Comparison of ENCODE assay signal across 1 cellular context in the genomic region with DNA sequence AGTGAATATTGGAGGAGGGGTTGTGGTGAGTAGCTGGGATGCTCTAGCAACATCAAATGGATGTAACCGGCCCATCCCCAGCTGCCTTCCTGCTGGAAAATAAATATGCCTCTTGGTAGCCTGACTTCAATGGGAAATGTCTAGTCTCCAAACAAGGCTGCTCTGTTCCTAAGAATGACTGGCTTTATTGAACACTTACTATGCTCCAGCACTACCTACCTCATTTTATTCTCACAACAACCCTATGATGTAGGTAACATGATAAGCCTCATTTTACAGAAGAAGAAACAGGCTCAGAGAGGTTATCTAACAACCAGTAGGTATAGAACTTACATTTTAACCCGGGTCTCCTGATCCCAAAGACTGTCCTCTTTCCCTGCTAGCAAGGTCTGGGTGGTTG.
TF ChIP-seq lines count a peak whose summit lies in the region.

No MANE protein-coding gene starts in this region.

TF ChIP-seq in K562, 482 proteins besides CTCF, POLR2A, EP300 and RAD21:
- TF ChIP-seq, protein P1, sequence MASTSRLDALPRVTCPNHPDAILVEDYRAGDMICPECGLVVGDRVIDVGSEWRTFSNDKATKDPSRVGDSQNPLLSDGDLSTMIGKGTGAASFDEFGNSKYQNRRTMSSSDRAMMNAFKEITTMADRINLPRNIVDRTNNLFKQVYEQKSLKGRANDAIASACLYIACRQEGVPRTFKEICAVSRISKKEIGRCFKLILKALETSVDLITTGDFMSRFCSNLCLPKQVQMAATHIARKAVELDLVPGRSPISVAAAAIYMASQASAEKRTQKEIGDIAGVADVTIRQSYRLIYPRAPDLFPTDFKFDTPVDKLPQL (IDR thresholded peaks at IDR 0.05; ENCODE audit: extremely low read depth, insufficient read length): no peak
- TF ChIP-seq, protein P2, sequence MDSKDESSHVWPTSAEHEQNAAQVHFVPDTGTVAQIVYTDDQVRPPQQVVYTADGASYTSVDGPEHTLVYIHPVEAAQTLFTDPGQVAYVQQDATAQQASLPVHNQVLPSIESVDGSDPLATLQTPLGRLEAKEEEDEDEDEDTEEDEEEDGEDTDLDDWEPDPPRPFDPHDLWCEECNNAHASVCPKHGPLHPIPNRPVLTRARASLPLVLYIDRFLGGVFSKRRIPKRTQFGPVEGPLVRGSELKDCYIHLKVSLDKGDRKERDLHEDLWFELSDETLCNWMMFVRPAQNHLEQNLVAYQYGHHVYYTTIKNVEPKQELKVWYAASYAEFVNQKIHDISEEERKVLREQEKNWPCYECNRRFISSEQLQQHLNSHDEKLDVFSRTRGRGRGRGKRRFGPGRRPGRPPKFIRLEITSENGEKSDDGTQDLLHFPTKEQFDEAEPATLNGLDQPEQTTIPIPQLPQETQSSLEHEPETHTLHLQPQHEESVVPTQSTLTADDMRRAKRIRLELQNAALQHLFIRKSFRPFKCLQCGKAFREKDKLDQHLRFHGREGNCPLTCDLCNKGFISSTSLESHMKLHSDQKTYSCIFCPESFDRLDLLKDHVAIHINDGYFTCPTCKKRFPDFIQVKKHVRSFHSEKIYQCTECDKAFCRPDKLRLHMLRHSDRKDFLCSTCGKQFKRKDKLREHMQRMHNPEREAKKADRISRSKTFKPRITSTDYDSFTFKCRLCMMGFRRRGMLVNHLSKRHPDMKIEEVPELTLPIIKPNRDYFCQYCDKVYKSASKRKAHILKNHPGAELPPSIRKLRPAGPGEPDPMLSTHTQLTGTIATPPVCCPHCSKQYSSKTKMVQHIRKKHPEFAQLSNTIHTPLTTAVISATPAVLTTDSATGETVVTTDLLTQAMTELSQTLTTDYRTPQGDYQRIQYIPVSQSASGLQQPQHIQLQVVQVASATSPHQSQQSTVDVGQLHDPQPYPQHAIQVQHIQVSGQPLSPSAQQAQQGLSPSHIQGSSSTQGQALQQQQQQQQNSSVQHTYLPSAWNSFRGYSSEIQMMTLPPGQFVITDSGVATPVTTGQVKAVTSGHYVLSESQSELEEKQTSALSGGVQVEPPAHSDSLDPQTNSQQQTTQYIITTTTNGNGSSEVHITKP (IDR thresholded peaks at IDR 0.05; ENCODE audit: partially characterized antibody): no peak
- TF ChIP-seq HNRNPUL1 (IDR thresholded peaks at IDR 0.05; ENCODE audit: low read length): no peak
- TF ChIP-seq BDP1 (IDR thresholded peaks at IDR 0.05; ENCODE audit: insufficient read depth, insufficient read length): no peak
